Comparison of ENCODE assay signal across 8 cellular contexts in genomic region chr6:30740993-30741784, GRCh38. TPM values are rescaled to one million over a fixed set of nuclear protein-coding genes. Genes with fewer than 3 reads are reported as not detected.
A peak's percentile ranks its signal among the peaks of the same experiment; 100 is the strongest.
DNase-seq lines count a peak whose midpoint lies in the region; ATAC-seq and TF ChIP-seq lines count a peak whose summit lies in the region.

No MANE protein-coding gene starts in this region.

- DNase-seq in EH (ENCODE audit: low read depth) (peak; percentile 36), SK-N-MC (ENCODE audit: low read depth, low spot score) (no peak), epithelial cell of prostate (ENCODE audit: low read depth, low spot score) (no peak), prostate gland (ENCODE audit: low spot score) (no peak), NCI-H128 (lab: John Stamatoyannopoulos, UW; ENCODE audit: unreplicated experiment) (no peak)

- 66% methylated on average over 9 of the region's 9 CpGs for WGBS in prostate gland

- H3K27me3 ChIP-seq in prostate gland (replicated peaks; ENCODE audit: insufficient read depth) = no peaks in the 10 kb centered on the region

- H3K36me3 ChIP-seq in SK-N-MC (ENCODE audit: insufficient read depth, low read length) (peaks cover 14% of the 10 kb centered on the region), prostate gland (peaks cover 0 to 4% of the 10 kb centered on the region in 2 donors)

- H3K27ac ChIP-seq in SK-N-MC = no peak overlapping the region
- peak overlapping the region; percentile 100 for H3K27ac ChIP-seq in epithelial cell of prostate
- H3K27ac ChIP-seq in prostate gland = peak overlapping the region; percentile 95

- no peaks in the 10 kb centered on the region for H3K9me3 ChIP-seq in SK-N-MC (ENCODE audit: low read depth, low read length)
- no peaks in the 10 kb centered on the region for H3K9me3 ChIP-seq in prostate gland

- no peaks in the 10 kb centered on the region for H3K4me1 ChIP-seq in prostate gland (replicated peaks)

- H3K4me3 ChIP-seq in SK-N-MC (peak overlapping the region; percentile 92), prostate gland (peak overlapping the region; percentile 76 to 79)

- intact Hi-C loops in prostate gland (cut with DNase I) = loop anchor here (5.0 kb wide), 4 partner anchors 41 to 336 kb away; no protein-coding TSS in a partner anchor

- TF ChIP-seq POLR2A in prostate gland (IDR thresholded peaks at IDR 0.05) = no peak

- ATAC-seq in GM19328 (IDR thresholded peaks at IDR 0.05; ENCODE audit: unreplicated experiment) = no peak
- no peak for ATAC-seq in HG03045 (IDR thresholded peaks at IDR 0.05; ENCODE audit: unreplicated experiment)
- ATAC-seq in GM18520 (IDR thresholded peaks at IDR 0.05; ENCODE audit: unreplicated experiment) = no peak

- TF ChIP-seq CTCF in prostate gland (IDR thresholded peaks at IDR 0.05) = no peak

- H3K9ac ChIP-seq in SK-N-MC (ENCODE audit: insufficient read length) = no peak overlapping the region

RNA-seq across cellular contexts. Expression of gene FLOT1, which starts 1.3 kb away (rescaled TPM):
- total RNA-seq in prostate gland = 100 to 1,000 TPM; 117 to 133 TPM

RNA-seq across cellular contexts. Expression of gene IER3, which starts 3.2 kb away (rescaled TPM):
- 10 to 100 TPM; 13.9 to 26.4 TPM for total RNA-seq in prostate gland

RNA-seq across cellular contexts. Expression of gene TUBB, which starts 21.0 kb away (rescaled TPM):
- total RNA-seq in prostate gland = 100 to 1,000 TPM; 196 to 270 TPM

RNA-seq across cellular contexts. Expression of gene MDC1, which starts 24.1 kb away (rescaled TPM):
- 10 to 100 TPM; 20.5 to 26.3 TPM for total RNA-seq in prostate gland

RNA-seq across cellular contexts. Expression of gene NRM, which starts 50.4 kb away (rescaled TPM):
- 1 to 10 TPM; 5.9 to 7.3 TPM for total RNA-seq in prostate gland
